ENCODE assay signal across 15 cellular contexts in genomic region chr9:105331160-105331559, GRCh38.
DNase-seq lines count a peak whose midpoint lies in the region; ATAC-seq, FAIRE-seq and TF ChIP-seq lines count a peak whose summit lies in the region.
"Had no signal": no experiment of that assay in that cellular context is flagged by ENCODE, and none has a peak within 500 bp of the region (broad histone marks: within the 10 kb centered on the region; RNA-seq: fewer than 3 reads in every experiment).

No MANE protein-coding gene starts in this region.

- H3K36me3 ChIP-seq in WERI-Rb-1 (peaks cover 36% of the 10 kb centered on the region), kidney (ENCODE audit: control insufficient read depth in 1 of 2, insufficient read depth in 2 of 2, low read length in 2 of 2) (no peaks in the 10 kb centered on the region), PC-3 (ENCODE audit: low read depth, low read length) (no peaks in the 10 kb centered on the region)

- BruUV-seq in PC-3 (replicated peaks; lab: Mats Ljungman, UMichigan): no TSS peak

- no peak overlapping the region for H3K27ac ChIP-seq in WERI-Rb-1
- no peak overlapping the region for H3K27ac ChIP-seq in kidney (ENCODE audit: low read depth in 2 of 2, low read length in 2 of 2)
- no peak overlapping the region for H3K27ac ChIP-seq in PC-3 (ENCODE audit: low read length)
- H3K27ac ChIP-seq: SK-N-MC, VCaP had no signal

- peak; percentile 42 for ATAC-seq in GM18511 (IDR thresholded peaks at IDR 0.05; ENCODE audit: unreplicated experiment)
- ATAC-seq in GM21447 (IDR thresholded peaks at IDR 0.05; ENCODE audit: unreplicated experiment): peak; percentile 38
- ATAC-seq in HG03045 (IDR thresholded peaks at IDR 0.05; ENCODE audit: unreplicated experiment): peak; percentile 47
- no peak for ATAC-seq in PC-3
- ATAC-seq in HG03196 (IDR thresholded peaks at IDR 0.05; ENCODE audit: unreplicated experiment): no peak
- ATAC-seq: natural killer cell treated with Interleukin-12 subunit alpha and Interleukin-12 subunit beta and Interleukin-15 and Interleukin-18, amount 100 ng/mL, for 72 hours; stimulated activated naive CD8-positive, alpha-beta T cell treated with anti-CD3 and anti-CD28 coated beads, Interleukin-15, amount 100 ng/mL, for 72 hours had no signal

- H3K4me2 ChIP-seq in PC-3 (ENCODE audit: low read length): no peak overlapping the region

- no peak overlapping the region for H3K9ac ChIP-seq in kidney (ENCODE audit: low read length in 2 of 2)
- H3K9ac ChIP-seq in PC-3 (ENCODE audit: low read length): no peak overlapping the region

- intact Hi-C loops in kidney (cut with DNase I): no loop called here
- intact Hi-C loops in PC-3 (cut with micrococcal nuclease): loop anchor here (10.0 kb wide), 1 partner anchor 74 kb away; no protein-coding TSS in a partner anchor

- TF ChIP-seq CTCF in WERI-Rb-1 (IDR thresholded peaks at IDR 0.05; ENCODE audit: low read depth, low read length): no peak
- no peak for TF ChIP-seq CTCF in kidney (IDR thresholded peaks at IDR 0.05; ENCODE audit: borderline replicate concordance, extremely low read depth, insufficient read depth)
- TF ChIP-seq CTCF in PC-3 (conservative IDR thresholded peaks at IDR 0.05; ENCODE audit: low read depth, low read length): no peak

- no peaks in the 10 kb centered on the region for H4K20me1 ChIP-seq in PC-3 (ENCODE audit: low read length)

- no peaks in the 10 kb centered on the region for H3K9me2 ChIP-seq in PC-3 (replicated peaks; ENCODE audit: low read length)

- H3K27me3 ChIP-seq in WERI-Rb-1 (ENCODE audit: insufficient read depth, low read depth, severe bottlenecking) (no peaks in the 10 kb centered on the region), PC-3 (ENCODE audit: low read length) (no peaks in the 10 kb centered on the region)

- CTCF ChIA-PET in PC-3 (lab: Charles Lee): no interaction called here

- H2AFZ ChIP-seq in PC-3 (ENCODE audit: low read length): no peak overlapping the region

- H3K9me3 ChIP-seq in WERI-Rb-1 (ENCODE audit: severe bottlenecking) (no peaks in the 10 kb centered on the region), kidney (ENCODE audit: control insufficient read depth in 1 of 2, low read length in 2 of 2) (no peaks in the 10 kb centered on the region), PC-3 (ENCODE audit: low read length) (no peaks in the 10 kb centered on the region)

- H3K4me1 ChIP-seq in kidney (ENCODE audit: control insufficient read depth in 1 of 2, insufficient read depth in 1 of 2, low read depth in 1 of 2, low read length in 2 of 2): peaks cover 0 to 2% of the 10 kb centered on the region in 2 donors
- peaks cover 4% of the 10 kb centered on the region; the same call in 1 of the 2 replicates for H3K4me1 ChIP-seq in PC-3 (ENCODE audit: insufficient read depth, low read length)

- H3K4me3 ChIP-seq in WERI-Rb-1 (ENCODE audit: low read depth, low read length): no peak overlapping the region
- no peak overlapping the region for H3K4me3 ChIP-seq in kidney (ENCODE audit: low read length in 2 of 2)
- no peak overlapping the region for H3K4me3 ChIP-seq in PC-3 (ENCODE audit: low read length)
- H3K4me3 ChIP-seq: SK-N-MC had no signal

- H3F3A ChIP-seq in PC-3 (ENCODE audit: low read length, unreplicated experiment): no peaks in the 10 kb centered on the region

- peak; percentile 19 for DNase-seq in WERI-Rb-1
- no peak for DNase-seq in NCI-H2227 (lab: John Stamatoyannopoulos, UW; ENCODE audit: unreplicated experiment)
- DNase-seq in kidney: no peak
- no peak for DNase-seq in PC-3
- DNase-seq: DMS79 treated with DMSO at 0.1 percent for 48 hours; GOT3; hippocampal formation; stimulated activated naive CD8-positive, alpha-beta T cell treated with anti-CD3 and anti-CD28 coated beads, Interleukin-15, amount 100 ng/mL, for 72 hours had no signal

- POLR2A ChIA-PET in PC-3 (lab: Charles Lee; ENCODE audit: unreplicated experiment): no interaction called here

- FAIRE-seq in kidney (lab: Jason Lieb, UNC): no peak

- H3K79me2 ChIP-seq in PC-3 (ENCODE audit: low read length): no peaks in the 10 kb centered on the region

Comparison
In these comparisons a context has a peak if more than half of its experiments do, and no peak if none do; other contexts are left out.
1. ATAC-seq: peak in GM18511 (single experiment), GM21447 (single experiment) and HG03045 (single experiment); none in PC-3 (single experiment) and HG03196 (single experiment).